ENCODE assay signal across 1 cellular context in the genomic region with DNA sequence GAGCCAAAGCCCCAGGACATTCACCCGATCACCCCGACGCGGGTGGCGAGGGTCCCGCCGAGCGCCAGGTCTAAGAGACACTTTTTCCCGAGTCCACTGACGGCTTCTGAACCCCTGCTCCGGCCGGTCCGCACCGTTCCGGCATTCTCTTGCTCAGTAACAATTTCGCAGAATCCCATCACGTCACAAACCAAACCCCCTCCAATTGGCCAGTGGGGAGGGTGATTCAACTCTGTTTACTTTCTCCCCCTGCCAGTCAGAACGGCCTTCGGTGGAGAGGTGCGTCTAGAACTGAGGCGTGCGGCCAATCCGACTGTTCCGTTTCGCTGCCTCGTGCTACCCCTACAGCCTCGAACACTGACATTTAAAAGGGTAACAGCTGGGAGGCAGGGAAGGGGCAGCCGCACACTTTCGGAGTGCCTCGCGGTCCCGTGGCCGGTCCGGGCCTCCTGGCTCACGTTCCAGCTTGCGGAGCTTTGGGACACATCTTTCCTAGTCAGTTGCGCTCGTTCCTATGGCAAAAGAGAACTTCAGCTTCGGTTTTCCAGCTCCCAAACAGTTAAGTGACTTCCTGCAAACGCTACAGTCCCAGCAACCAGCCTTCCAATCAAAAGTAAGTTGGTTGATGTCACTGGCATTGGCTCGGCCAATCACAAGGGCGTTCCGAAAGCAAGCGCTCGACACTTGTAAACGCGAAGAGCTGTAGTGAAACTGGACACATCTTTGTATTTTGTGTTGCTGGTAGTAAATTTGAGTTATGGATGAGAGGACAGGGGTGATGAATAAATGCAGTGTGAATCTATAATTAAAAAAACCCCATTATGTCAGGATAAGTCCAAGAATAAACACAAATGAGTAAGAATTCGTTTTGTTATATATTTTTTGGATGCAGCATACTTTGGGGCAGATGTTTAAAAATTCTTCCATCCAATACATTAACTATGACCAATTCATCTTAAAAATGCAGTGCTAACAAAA.
TF ChIP-seq lines count a peak whose summit lies in the region.

KLF9 (minus strand) TSS at position 860 of the 978 bp plus-strand sequence. CDS start 1,294 bp downstream, outside the sequence.

TF ChIP-seq in HepG2, 621 proteins besides CTCF, POLR2A, EP300 and RAD21 (continued from another document and continues in another):
- TF ChIP-seq, protein P1, sequence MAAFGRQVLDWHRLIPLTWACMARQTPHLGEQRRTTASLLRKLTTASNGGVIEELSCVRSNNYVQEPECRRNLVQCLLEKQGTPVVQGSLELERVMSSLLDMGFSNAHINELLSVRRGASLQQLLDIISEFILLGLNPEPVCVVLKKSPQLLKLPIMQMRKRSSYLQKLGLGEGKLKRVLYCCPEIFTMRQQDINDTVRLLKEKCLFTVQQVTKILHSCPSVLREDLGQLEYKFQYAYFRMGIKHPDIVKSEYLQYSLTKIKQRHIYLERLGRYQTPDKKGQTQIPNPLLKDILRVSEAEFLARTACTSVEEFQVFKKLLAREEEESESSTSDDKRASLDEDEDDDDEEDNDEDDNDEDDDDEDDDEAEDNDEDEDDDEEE (CRISPR knock-in tag; IDR thresholded peaks at IDR 0.05), result peak; percentile 81; the same call in 1 of the 2 replicates
- TF ChIP-seq PBX3 (CRISPR knock-in tag; IDR thresholded peaks at IDR 0.05; ENCODE audit: borderline replicate concordance) (no peak), THAP9 (CRISPR knock-in tag; IDR thresholded peaks at IDR 0.05; ENCODE audit: borderline replicate concordance) (peak; percentile 73; the same call in 1 of the 2 replicates), ZKSCAN8 (CRISPR knock-in tag; IDR thresholded peaks at IDR 0.05; ENCODE audit: borderline replicate concordance) (no peak), ZNF75D (CRISPR knock-in tag; IDR thresholded peaks at IDR 0.05; ENCODE audit: borderline replicate concordance) (no peak), MAF1 (CRISPR knock-in tag; IDR thresholded peaks at IDR 0.05; ENCODE audit: borderline replicate concordance) (no peak), BRCA1 (CRISPR knock-in tag; IDR thresholded peaks at IDR 0.05) (no peak), ZNF24 (IDR thresholded peaks at IDR 0.05) (no peak), NFKBIZ (CRISPR knock-in tag; IDR thresholded peaks at IDR 0.05) (no peak; the same call in 1 of the 2 replicates), NAIF1 (CRISPR knock-in tag; IDR thresholded peaks at IDR 0.05; ENCODE audit: borderline replicate concordance) (no peak), IRF1 (CRISPR knock-in tag; IDR thresholded peaks at IDR 0.05; ENCODE audit: low read depth) (no peak), CEBPZ (IDR thresholded peaks at IDR 0.05; ENCODE audit: low read length) (no peak), KLF16 (CRISPR knock-in tag; IDR thresholded peaks at IDR 0.05) (peak in 1 of 2 experiments; percentile 82; a peak in 2 of 4 replicates), FOXM1 (CRISPR knock-in tag; IDR thresholded peaks at IDR 0.05) (no peak), DMAP1 (CRISPR knock-in tag; IDR thresholded peaks at IDR 0.05) (peak; percentile 66; the same call in 1 of the 2 replicates), NFIB (CRISPR knock-in tag; IDR thresholded peaks at IDR 0.05; ENCODE audit: borderline replicate concordance) (0 out of 2 replicates have a peak, but pooled peaks have one; percentile 39), CCAR2 (optimal IDR thresholded peaks at IDR 0.05; ENCODE audit: low read depth, low read length) (no peak), MED13 (CRISPR knock-in tag; IDR thresholded peaks at IDR 0.05) (0 out of 2 replicates have a peak, but pooled peaks have one; percentile 28), ZNF670 (CRISPR knock-in tag; IDR thresholded peaks at IDR 0.05; ENCODE audit: borderline replicate concordance) (peak; percentile 93), ZNF501 (CRISPR knock-in tag; IDR thresholded peaks at IDR 0.05) (peak; percentile 96), ZNF451 (CRISPR knock-in tag; IDR thresholded peaks at IDR 0.05) (no peak), FOSL1 (CRISPR knock-in tag; IDR thresholded peaks at IDR 0.05; ENCODE audit: borderline replicate concordance) (no peak), ATF4 (CRISPR knock-in tag; IDR thresholded peaks at IDR 0.05) (peak in 1 of 2 experiments; percentile 47; a peak in 1 of 4 replicates), ZNF337 (CRISPR knock-in tag; IDR thresholded peaks at IDR 0.05; ENCODE audit: borderline replicate concordance, low read depth) (no peak), GTF2F1 (IDR thresholded peaks at IDR 0.05; ENCODE audit: low read length) (no peak), PRMT3 (CRISPR knock-in tag; IDR thresholded peaks at IDR 0.05; ENCODE audit: borderline replicate concordance, low read depth) (no peak)
- TF ChIP-seq, protein P2, sequence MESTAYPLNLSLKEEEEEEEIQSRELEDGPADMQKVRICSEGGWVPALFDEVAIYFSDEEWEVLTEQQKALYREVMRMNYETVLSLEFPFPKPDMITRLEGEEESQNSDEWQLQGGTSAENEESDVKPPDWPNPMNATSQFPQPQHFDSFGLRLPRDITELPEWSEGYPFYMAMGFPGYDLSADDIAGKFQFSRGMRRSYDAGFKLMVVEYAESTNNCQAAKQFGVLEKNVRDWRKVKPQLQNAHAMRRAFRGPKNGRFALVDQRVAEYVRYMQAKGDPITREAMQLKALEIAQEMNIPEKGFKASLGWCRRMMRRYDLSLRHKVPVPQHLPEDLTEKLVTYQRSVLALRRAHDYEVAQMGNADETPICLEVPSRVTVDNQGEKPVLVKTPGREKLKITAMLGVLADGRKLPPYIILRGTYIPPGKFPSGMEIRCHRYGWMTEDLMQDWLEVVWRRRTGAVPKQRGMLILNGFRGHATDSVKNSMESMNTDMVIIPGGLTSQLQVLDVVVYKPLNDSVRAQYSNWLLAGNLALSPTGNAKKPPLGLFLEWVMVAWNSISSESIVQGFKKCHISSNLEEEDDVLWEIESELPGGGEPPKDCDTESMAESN (CRISPR knock-in tag; conservative IDR thresholded peaks at IDR 0.05), result peak; percentile 88
- TF ChIP-seq, protein P3, sequence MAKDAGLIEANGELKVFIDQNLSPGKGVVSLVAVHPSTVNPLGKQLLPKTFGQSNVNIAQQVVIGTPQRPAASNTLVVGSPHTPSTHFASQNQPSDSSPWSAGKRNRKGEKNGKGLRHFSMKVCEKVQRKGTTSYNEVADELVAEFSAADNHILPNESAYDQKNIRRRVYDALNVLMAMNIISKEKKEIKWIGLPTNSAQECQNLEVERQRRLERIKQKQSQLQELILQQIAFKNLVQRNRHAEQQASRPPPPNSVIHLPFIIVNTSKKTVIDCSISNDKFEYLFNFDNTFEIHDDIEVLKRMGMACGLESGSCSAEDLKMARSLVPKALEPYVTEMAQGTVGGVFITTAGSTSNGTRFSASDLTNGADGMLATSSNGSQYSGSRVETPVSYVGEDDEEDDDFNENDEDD (CRISPR knock-in tag; IDR thresholded peaks at IDR 0.05; ENCODE audit: borderline replicate concordance), result peak; percentile 66; the same call in 1 of the 2 replicates
- TF ChIP-seq, protein P4, sequence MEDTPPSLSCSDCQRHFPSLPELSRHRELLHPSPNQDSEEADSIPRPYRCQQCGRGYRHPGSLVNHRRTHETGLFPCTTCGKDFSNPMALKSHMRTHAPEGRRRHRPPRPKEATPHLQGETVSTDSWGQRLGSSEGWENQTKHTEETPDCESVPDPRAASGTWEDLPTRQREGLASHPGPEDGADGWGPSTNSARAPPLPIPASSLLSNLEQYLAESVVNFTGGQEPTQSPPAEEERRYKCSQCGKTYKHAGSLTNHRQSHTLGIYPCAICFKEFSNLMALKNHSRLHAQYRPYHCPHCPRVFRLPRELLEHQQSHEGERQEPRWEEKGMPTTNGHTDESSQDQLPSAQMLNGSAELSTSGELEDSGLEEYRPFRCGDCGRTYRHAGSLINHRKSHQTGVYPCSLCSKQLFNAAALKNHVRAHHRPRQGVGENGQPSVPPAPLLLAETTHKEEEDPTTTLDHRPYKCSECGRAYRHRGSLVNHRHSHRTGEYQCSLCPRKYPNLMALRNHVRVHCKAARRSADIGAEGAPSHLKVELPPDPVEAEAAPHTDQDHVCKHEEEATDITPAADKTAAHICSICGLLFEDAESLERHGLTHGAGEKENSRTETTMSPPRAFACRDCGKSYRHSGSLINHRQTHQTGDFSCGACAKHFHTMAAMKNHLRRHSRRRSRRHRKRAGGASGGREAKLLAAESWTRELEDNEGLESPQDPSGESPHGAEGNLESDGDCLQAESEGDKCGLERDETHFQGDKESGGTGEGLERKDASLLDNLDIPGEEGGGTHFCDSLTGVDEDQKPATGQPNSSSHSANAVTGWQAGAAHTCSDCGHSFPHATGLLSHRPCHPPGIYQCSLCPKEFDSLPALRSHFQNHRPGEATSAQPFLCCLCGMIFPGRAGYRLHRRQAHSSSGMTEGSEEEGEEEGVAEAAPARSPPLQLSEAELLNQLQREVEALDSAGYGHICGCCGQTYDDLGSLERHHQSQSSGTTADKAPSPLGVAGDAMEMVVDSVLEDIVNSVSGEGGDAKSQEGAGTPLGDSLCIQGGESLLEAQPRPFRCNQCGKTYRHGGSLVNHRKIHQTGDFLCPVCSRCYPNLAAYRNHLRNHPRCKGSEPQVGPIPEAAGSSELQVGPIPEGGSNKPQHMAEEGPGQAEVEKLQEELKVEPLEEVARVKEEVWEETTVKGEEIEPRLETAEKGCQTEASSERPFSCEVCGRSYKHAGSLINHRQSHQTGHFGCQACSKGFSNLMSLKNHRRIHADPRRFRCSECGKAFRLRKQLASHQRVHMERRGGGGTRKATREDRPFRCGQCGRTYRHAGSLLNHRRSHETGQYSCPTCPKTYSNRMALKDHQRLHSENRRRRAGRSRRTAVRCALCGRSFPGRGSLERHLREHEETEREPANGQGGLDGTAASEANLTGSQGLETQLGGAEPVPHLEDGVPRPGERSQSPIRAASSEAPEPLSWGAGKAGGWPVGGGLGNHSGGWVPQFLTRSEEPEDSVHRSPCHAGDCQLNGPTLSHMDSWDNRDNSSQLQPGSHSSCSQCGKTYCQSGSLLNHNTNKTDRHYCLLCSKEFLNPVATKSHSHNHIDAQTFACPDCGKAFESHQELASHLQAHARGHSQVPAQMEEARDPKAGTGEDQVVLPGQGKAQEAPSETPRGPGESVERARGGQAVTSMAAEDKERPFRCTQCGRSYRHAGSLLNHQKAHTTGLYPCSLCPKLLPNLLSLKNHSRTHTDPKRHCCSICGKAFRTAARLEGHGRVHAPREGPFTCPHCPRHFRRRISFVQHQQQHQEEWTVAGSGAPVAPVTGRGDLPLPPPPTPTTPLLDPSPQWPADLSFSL (CRISPR knock-in tag; IDR thresholded peaks at IDR 0.05), result no peak
